Comparison of ENCODE assay signal across 8 cellular contexts in genomic region chr18:25164211-25164836, GRCh38.
DNase-seq lines count a peak whose midpoint lies in the region; ATAC-seq lines count a peak whose summit lies in the region.

No MANE protein-coding gene starts in this region.

- H3K4me3 Mint-ChIP-seq in activated CD8-positive, alpha-beta T cell treated with anti-CD3 and anti-CD28 coated beads, Interleukin-2, amount 10 ng/mL, durations not matched to agents 7 days and 5 days, result peak overlapping the region; percentile 57
- peak overlapping the region; percentile 65 to 87 (median 76) for H3K4me3 Mint-ChIP-seq in naive thymus-derived CD8-positive, alpha-beta T cell

- POLR2A ChIA-PET in activated CD8-positive, alpha-beta T cell treated with anti-CD3 and anti-CD28 coated beads, Interleukin-2, amount 10 ng/mL, durations not matched to agents 7 days and 5 days (lab: Charles Lee), result interaction anchor here (0.6 kb wide), 1 partner anchor 65 kb away, joined by 3 read pairs; no protein-coding TSS in a partner anchor
- POLR2A ChIA-PET in naive thymus-derived CD8-positive, alpha-beta T cell (lab: Charles Lee), result no interaction called here

- no peak for DNase-seq in activated CD8-positive, alpha-beta T cell treated with anti-CD3 and anti-CD28 coated beads, Interleukin-2, amount 10 ng/mL, durations not matched to agents 7 days and 5 days
- DNase-seq in naive thymus-derived CD8-positive, alpha-beta T cell, result no peak
- no peak for DNase-seq in KG1 (lab: John Stamatoyannopoulos, UW)
- DNase-seq in NCI-H774 (lab: John Stamatoyannopoulos, UW), result no peak
- no peak for DNase-seq in SKM-1 (lab: John Stamatoyannopoulos, UW; ENCODE audit: unreplicated experiment)
- DNase-seq in nucleus accumbens (lab: John Stamatoyannopoulos, UW), result no peak

- no peaks in the 10 kb centered on the region for H3K36me3 Mint-ChIP-seq in activated CD8-positive, alpha-beta T cell treated with anti-CD3 and anti-CD28 coated beads, Interleukin-2, amount 10 ng/mL, durations not matched to agents 7 days and 5 days (ENCODE audit: low read depth)
- no peaks in the 10 kb centered on the region for H3K36me3 Mint-ChIP-seq in naive thymus-derived CD8-positive, alpha-beta T cell

- no peaks in the 10 kb centered on the region for H3K9me3 Mint-ChIP-seq in activated CD8-positive, alpha-beta T cell treated with anti-CD3 and anti-CD28 coated beads, Interleukin-2, amount 10 ng/mL, durations not matched to agents 7 days and 5 days (ENCODE audit: insufficient read depth)
- H3K9me3 Mint-ChIP-seq in naive thymus-derived CD8-positive, alpha-beta T cell, result no peaks in the 10 kb centered on the region

- CTCF ChIA-PET in activated CD8-positive, alpha-beta T cell treated with anti-CD3 and anti-CD28 coated beads, Interleukin-2, amount 10 ng/mL, durations not matched to agents 7 days and 5 days (lab: Charles Lee), result no interaction called here

- peaks cover 15% of the 10 kb centered on the region for H3K4me1 Mint-ChIP-seq in activated CD8-positive, alpha-beta T cell treated with anti-CD3 and anti-CD28 coated beads, Interleukin-2, amount 10 ng/mL, durations not matched to agents 7 days and 5 days (ENCODE audit: low read depth)
- H3K4me1 Mint-ChIP-seq in naive thymus-derived CD8-positive, alpha-beta T cell, result peaks cover 9 to 32% (median 24%) of the 10 kb centered on the region in 4 donors

- H3K27me3 Mint-ChIP-seq in activated CD8-positive, alpha-beta T cell treated with anti-CD3 and anti-CD28 coated beads, Interleukin-2, amount 10 ng/mL, durations not matched to agents 7 days and 5 days (ENCODE audit: low read depth), result peaks cover 2% of the 10 kb centered on the region
- H3K27me3 Mint-ChIP-seq in naive thymus-derived CD8-positive, alpha-beta T cell, result peaks cover 0 to 6% (median 0%) of the 10 kb centered on the region in 5 donors

- ATAC-seq in GM18867 (IDR thresholded peaks at IDR 0.05; ENCODE audit: unreplicated experiment) (peak; percentile 40), HG02759 (IDR thresholded peaks at IDR 0.05; ENCODE audit: unreplicated experiment) (peak; percentile 35)
- ATAC-seq in activated CD8-positive, alpha-beta T cell treated with anti-CD3 and anti-CD28 coated beads, Interleukin-2, amount 10 ng/mL, durations not matched to agents 7 days and 5 days, result peak; percentile 37
- no peak for ATAC-seq in naive thymus-derived CD8-positive, alpha-beta T cell

- H3K27ac Mint-ChIP-seq in activated CD8-positive, alpha-beta T cell treated with anti-CD3 and anti-CD28 coated beads, Interleukin-2, amount 10 ng/mL, durations not matched to agents 7 days and 5 days, result peak overlapping the region; percentile 47
- peak overlapping the region in 4 of 10 donors; percentile 12 to 89 (median 58) for H3K27ac Mint-ChIP-seq in naive thymus-derived CD8-positive, alpha-beta T cell

Comparison
In these comparisons a context has a peak if more than half of its experiments do, and no peak if none do; other contexts are left out.
1. ATAC-seq: peak in GM18867 (single experiment), HG02759 (single experiment) and activated CD8-positive, alpha-beta T cell treated with anti-CD3 and anti-CD28 coated beads, Interleukin-2, amount 10 ng/mL, durations not matched to agents 7 days and 5 days (single experiment); none in naive thymus-derived CD8-positive, alpha-beta T cell (0 of 2).